ENCODE assay signal across 10 cellular contexts in genomic region chr16:10961231-10961630, GRCh38. TPM values are rescaled to one million over a fixed set of nuclear protein-coding genes. Genes with fewer than 3 reads are reported as not detected.
DNase-seq lines count a peak whose midpoint lies in the region; ATAC-seq and TF ChIP-seq lines count a peak whose summit lies in the region.
"Had no signal": no experiment of that assay in that cellular context is flagged by ENCODE, and none has a peak within 500 bp of the region (broad histone marks: within the 10 kb centered on the region; RNA-seq: fewer than 3 reads in every experiment).

No MANE protein-coding gene starts in this region.

- H3K27me3 Mint-ChIP-seq in activated CD4-positive, alpha-beta T cell treated with anti-CD3 and anti-CD28 coated beads, Interleukin-2, amount 10 ng/mL, durations not matched to agents 7 days and 5 days = no peaks in the 10 kb centered on the region

- no peak overlapping the region for H3K4me3 ChIP-seq in astrocyte of the spinal cord (ENCODE audit: low read depth, low read length)
- H3K4me3 ChIP-seq in thoracic aorta = peak overlapping the region; percentile 28

- H3K27me3 ChIP-seq in thoracic aorta (replicated peaks; ENCODE audit: insufficient read depth) = no peaks in the 10 kb centered on the region

- H3K4me1 Mint-ChIP-seq in activated CD4-positive, alpha-beta T cell treated with anti-CD3 and anti-CD28 coated beads, Interleukin-2, amount 10 ng/mL, durations not matched to agents 7 days and 5 days = peaks cover 82% of the 10 kb centered on the region

- POLR2A ChIA-PET in activated CD4-positive, alpha-beta T cell treated with anti-CD3 and anti-CD28 coated beads, Interleukin-2, amount 10 ng/mL, durations not matched to agents 7 days and 5 days (lab: Charles Lee) = no interaction called here

- no peak overlapping the region for H3K4me3 Mint-ChIP-seq in activated CD4-positive, alpha-beta T cell treated with anti-CD3 and anti-CD28 coated beads, Interleukin-2, amount 10 ng/mL, durations not matched to agents 7 days and 5 days

- peak; percentile 51 for DNase-seq in activated CD4-positive, alpha-beta T cell treated with anti-CD3 and anti-CD28 coated beads for 48 hours
- DNase-seq in activated CD4-positive, alpha-beta T cell treated with anti-CD3 and anti-CD28 coated beads, Interleukin-2, amount 10 ng/mL, durations not matched to agents 7 days and 5 days = no peak
- DNase-seq in astrocyte of the spinal cord (ENCODE audit: low read depth, low spot score) = peak; percentile 87
- DNase-seq in iris pigment epithelial cell (ENCODE audit: low read depth) = peak; percentile 97
- DNase-seq in thoracic aorta (ENCODE audit: low spot score) = peak; percentile 63
- no peak for DNase-seq in cerebellum (ENCODE audit: low spot score)
- DNase-seq in OCI-M1 (lab: John Stamatoyannopoulos, UW) = no peak
- DNase-seq in SIG-M5 treated with dmso at 0.1 percent for 504 hours (lab: John Stamatoyannopoulos, UW; ENCODE audit: unreplicated experiment) = no peak
- DNase-seq: 8988T, retina had no signal

- TF ChIP-seq CTCF in astrocyte of the spinal cord (IDR thresholded peaks at IDR 0.05; ENCODE audit: low read depth, low read length) (no peak), thoracic aorta (IDR thresholded peaks at IDR 0.05) (no peak)

- peaks cover 10% of the 10 kb centered on the region for H3K36me3 ChIP-seq in thoracic aorta

- H3K36me3 Mint-ChIP-seq in activated CD4-positive, alpha-beta T cell treated with anti-CD3 and anti-CD28 coated beads, Interleukin-2, amount 10 ng/mL, durations not matched to agents 7 days and 5 days (ENCODE audit: low read depth) = peaks cover 53% of the 10 kb centered on the region

- in situ Hi-C loops in astrocyte of the spinal cord (cut with HindIII; ENCODE audit: low sequenced_read_pairs) = no loop called here

- peaks cover 4% of the 10 kb centered on the region for H3K9me3 Mint-ChIP-seq in activated CD4-positive, alpha-beta T cell treated with anti-CD3 and anti-CD28 coated beads, Interleukin-2, amount 10 ng/mL, durations not matched to agents 7 days and 5 days

- no peaks in the 10 kb centered on the region for H3K9me3 ChIP-seq in thoracic aorta

- no peak overlapping the region for H3K27ac Mint-ChIP-seq in activated CD4-positive, alpha-beta T cell treated with anti-CD3 and anti-CD28 coated beads, Interleukin-2, amount 10 ng/mL, durations not matched to agents 7 days and 5 days

- H3K4me1 ChIP-seq in thoracic aorta (ENCODE audit: control insufficient read depth in 1 of 2, low read depth in 2 of 2) = peaks cover 18 to 21% of the 10 kb centered on the region in 2 donors

- ATAC-seq in thoracic aorta (ENCODE audit: insufficient number of reproducible peaks, low FRiP score, low read depth) = peak; percentile 42

- CTCF ChIA-PET in activated CD4-positive, alpha-beta T cell treated with anti-CD3 and anti-CD28 coated beads, Interleukin-2, amount 10 ng/mL, durations not matched to agents 7 days and 5 days (lab: Charles Lee) = interaction anchor here (5.2 kb wide), 1 partner anchor 12 kb away, joined by 29 read pairs; no protein-coding TSS in a partner anchor

- H3K27ac ChIP-seq in thoracic aorta = peak overlapping the region; percentile 51 to 86

RNA-seq across cellular contexts. Expression of gene CLEC16A, which starts 16.9 kb away (rescaled TPM):
- 10 to 100 TPM; 30.9 to 35.1 TPM for total RNA-seq in activated CD4-positive, alpha-beta T cell treated with anti-CD3 and anti-CD28 coated beads, Interleukin-2, amount 10 ng/mL, durations not matched to agents 7 days and 5 days
- total RNA-seq in thoracic aorta (10 to 100 TPM; 46.6 to 47.6 TPM), cerebellum (28.8 TPM)

RNA-seq across cellular contexts. Expression of gene DEXI, which starts 19.0 kb away (rescaled TPM):
- total RNA-seq in activated CD4-positive, alpha-beta T cell treated with anti-CD3 and anti-CD28 coated beads, Interleukin-2, amount 10 ng/mL, durations not matched to agents 7 days and 5 days = 10 to 100 TPM; 29.2 to 36.9 TPM
- 100 to 1,000 TPM; 120 to 157 TPM for total RNA-seq in thoracic aorta
- 18.6 TPM for total RNA-seq in cerebellum

Comparison
In these comparisons a context has a peak if more than half of its experiments do, and no peak if none do; other contexts are left out.
1. DNase-seq: peak in activated CD4-positive, alpha-beta T cell treated with anti-CD3 and anti-CD28 coated beads for 48 hours (single experiment), astrocyte of the spinal cord (single experiment), iris pigment epithelial cell (single experiment) and thoracic aorta (single experiment); none in activated CD4-positive, alpha-beta T cell treated with anti-CD3 and anti-CD28 coated beads, Interleukin-2, amount 10 ng/mL, durations not matched to agents 7 days and 5 days (single experiment), cerebellum (single experiment), OCI-M1 (single experiment) and SIG-M5 treated with dmso at 0.1 percent for 504 hours (single experiment).